ENCODE assay signal across 8 cellular contexts in genomic region chr1:225318706-225319575, GRCh38.
DNase-seq lines count a peak whose midpoint lies in the region; ATAC-seq and TF ChIP-seq lines count a peak whose summit lies in the region.

No MANE protein-coding gene starts in this region.

- peaks cover 4% of the 10 kb centered on the region for H3K36me3 Mint-ChIP-seq in WTC11

- H3K4me3 Mint-ChIP-seq in WTC11: no peak overlapping the region

- POLR2A ChIA-PET in WTC11 (lab: Charles Lee): interaction anchor here (1.3 kb wide), 1 partner anchor 267 kb away, joined by 3 read pairs; no protein-coding TSS in a partner anchor

- no peak overlapping the region for H3K27ac Mint-ChIP-seq in WTC11

- DNase-seq in Caki2 (ENCODE audit: low read depth): peak; percentile 41
- DNase-seq in NCI-H146 (lab: John Stamatoyannopoulos, UW): peak; percentile 27
- DNase-seq in WTC11 (ENCODE audit: low spot score): no peak
- DNase-seq in glomerular visceral epithelial cell (ENCODE audit: extremely low spot score): peak; percentile 65
- no peak for DNase-seq in retinal pigment epithelial cell (ENCODE audit: low read depth)
- DNase-seq in stimulated activated CD4-positive, alpha-beta T cell treated with anti-CD3 and anti-CD28 coated beads, Interleukin-1b, Interleukin-23, amount 100 ng/mL, for 48 hours: no peak

- ATAC-seq in GM18520 (IDR thresholded peaks at IDR 0.05; ENCODE audit: unreplicated experiment) (peak; percentile 56), HG02885 (IDR thresholded peaks at IDR 0.05; ENCODE audit: poor library complexity, unreplicated experiment) (peak; percentile 97), WTC11 (peak; percentile 97)

- CTCF ChIA-PET in WTC11 (lab: Charles Lee): interaction anchor here (0.6 to 3.6 kb wide), 13 partner anchors 10 to 154 kb away, joined by 3 to 20 read pairs (median 3); no protein-coding TSS in a partner anchor

- no peak overlapping the region for H3K4me3 ChIP-seq in retinal pigment epithelial cell (ENCODE audit: low read length)

- H3K27me3 Mint-ChIP-seq in WTC11 (ENCODE audit: low read depth): peaks cover 6% of the 10 kb centered on the region; the same call in 1 of the 2 replicates

- in situ Hi-C loops in Caki2 (cut with HindIII; ENCODE audit: low pct_unique_long_range_greater_than_20kb, low sequenced_read_pairs): no loop called here

- H3K9me3 Mint-ChIP-seq in WTC11: peaks cover 17% of the 10 kb centered on the region

- TF ChIP-seq CTCF in WTC11 (IDR thresholded peaks at IDR 0.05): peak; percentile 36
- TF ChIP-seq CTCF in retinal pigment epithelial cell (conservative IDR thresholded peaks at IDR 0.05; ENCODE audit: low read depth, low read length): peak; percentile 88

- 0 out of 2 replicates have a peak, but pooled peaks cover 7% of the 10 kb centered on the region for H3K4me1 Mint-ChIP-seq in WTC11

TF ChIP-seq in WTC11, 78 proteins besides CTCF, POLR2A, EP300 and RAD21:
- no peak for TF ChIP-seq NR1H2 (CRISPR knock-in tag; IDR thresholded peaks at IDR 0.05)
- TF ChIP-seq TEAD4 (CRISPR knock-in tag; IDR thresholded peaks at IDR 0.05): no peak
TF ChIP-seq in WTC11: peak in this region for 0.

Comparison
In these comparisons a context has a peak if more than half of its experiments do, and no peak if none do; other contexts are left out.
1. DNase-seq: peak in Caki2 (single experiment), NCI-H146 (single experiment) and glomerular visceral epithelial cell (single experiment); none in WTC11 (single experiment), retinal pigment epithelial cell (single experiment) and stimulated activated CD4-positive, alpha-beta T cell treated with anti-CD3 and anti-CD28 coated beads, Interleukin-1b, Interleukin-23, amount 100 ng/mL, for 48 hours (single experiment).
2. Peak in every context shown above with its lines, with median percentiles within 50 percentile points of each other: ATAC-seq.